Comparison of ENCODE assay signal across 24 cellular contexts in the genomic region with DNA sequence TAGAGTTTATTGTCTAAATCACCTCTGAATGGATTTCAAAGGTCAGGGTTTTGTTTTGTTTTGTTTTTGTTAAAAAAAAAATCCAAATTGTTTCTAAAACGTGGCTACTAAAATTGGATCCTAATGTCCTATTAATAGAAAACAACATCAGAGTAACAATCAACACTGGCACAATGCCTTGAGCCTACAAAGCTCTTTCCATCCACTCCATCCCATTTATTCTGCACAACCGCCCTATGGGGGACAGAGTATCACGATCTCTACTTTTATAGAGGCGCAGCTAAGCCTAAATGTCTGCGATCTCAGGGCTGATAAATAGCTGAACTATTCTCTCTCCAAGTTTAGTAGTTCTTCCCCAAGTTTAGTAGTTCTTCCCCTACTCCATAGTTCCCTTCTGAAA.
DNase-seq lines count a peak whose midpoint lies in the region; ATAC-seq, FAIRE-seq and TF ChIP-seq lines count a peak whose summit lies in the region.
"Had no signal": no experiment of that assay in that cellular context is flagged by ENCODE, and none has a peak within 500 bp of the region (broad histone marks: within the 10 kb centered on the region; RNA-seq: fewer than 3 reads in every experiment).

No MANE protein-coding gene starts in this region.

- H4K8ac ChIP-seq in H9 (replicated peaks; ENCODE audit: insufficient read length, low read depth, low read length), result no peak overlapping the region

- H3K27me3 Mint-ChIP-seq in H9 (ENCODE audit: low read depth) (no peaks in the 10 kb centered on the region), natural killer cell (ENCODE audit: low read depth in 2 of 2) (no peaks in the 10 kb centered on the region)
- H3K27me3 Mint-ChIP-seq: CD8-positive, alpha-beta memory T cell had no signal

- H3K4me2 ChIP-seq in H9 (ENCODE audit: insufficient read depth, insufficient read length, low read length), result no peak overlapping the region

- H4K20me1 ChIP-seq in H9 (ENCODE audit: control insufficient read depth, insufficient read depth, insufficient read length), result no peaks in the 10 kb centered on the region

- no peak overlapping the region for H4K91ac ChIP-seq in H9 (ENCODE audit: insufficient read length, low read depth, low read length)

- FAIRE-seq in endometrium (lab: Jason Lieb, UNC), result peak; percentile 31
- FAIRE-seq in HTR-8/SVneo (lab: Jason Lieb, UNC), result no peak
- FAIRE-seq: A204.1, GM12892, HepG2 had no signal

- TF ChIP-seq CTCF in H9 (conservative IDR thresholded peaks at IDR 0.05) (no peak), thyroid gland (IDR thresholded peaks at IDR 0.05) (no peak), natural killer cell (IDR thresholded peaks at IDR 0.05) (no peak)

- H3K4me3 Mint-ChIP-seq in H9, result no peak overlapping the region
- no peak overlapping the region for H3K4me3 Mint-ChIP-seq in natural killer cell
- H3K4me3 Mint-ChIP-seq: CD8-positive, alpha-beta memory T cell had no signal

- no peaks in the 10 kb centered on the region for H3K9me3 ChIP-seq in H9 (ENCODE audit: control insufficient read depth, low read depth, low read length)
- H3K9me3 ChIP-seq in thyroid gland, result no peaks in the 10 kb centered on the region

- no peak overlapping the region for H3T11ph ChIP-seq in H9 (ENCODE audit: low read length)

- H3K23ac ChIP-seq in H9 (ENCODE audit: insufficient read length, low read depth, low read length), result no peak overlapping the region

- peaks cover 4% of the 10 kb centered on the region for H3K79me1 ChIP-seq in H9 (ENCODE audit: insufficient read depth, low read depth, low read length, poor library complexity, severe bottlenecking)

- 0 out of 2 replicates have a peak, but pooled peaks cover 3% of the 10 kb centered on the region for H3K4me1 ChIP-seq in H9 (ENCODE audit: insufficient read depth, low read length)
- peaks cover 37 to 62% of the 10 kb centered on the region in 2 donors for H3K4me1 ChIP-seq in thyroid gland
- H3K4me1 ChIP-seq: SJSA1 had no signal

- no peak for ATAC-seq in natural killer cell
- ATAC-seq: HepG2 had no signal

- H3K4me1 Mint-ChIP-seq in H9 (peaks cover 19 to 20% of the 10 kb centered on the region in 2 experiments), natural killer cell (no peaks in the 10 kb centered on the region)

- H2AK5ac ChIP-seq in H9 (ENCODE audit: insufficient read length, low read length), result no peak overlapping the region

- H2BK15ac ChIP-seq in H9 (ENCODE audit: low read depth, low read length), result no peak overlapping the region

- H3K56ac ChIP-seq in H9 (ENCODE audit: insufficient read length, low read depth, low read length), result no peak overlapping the region

- H3K23me2 ChIP-seq in H9 (ENCODE audit: insufficient read length, low read depth, low read length, poor library complexity, severe bottlenecking), result no peaks in the 10 kb centered on the region

- no peak overlapping the region for H3K4me3 ChIP-seq in thyroid gland (replicated peaks in 1 of 3)
- H3K4me3 ChIP-seq: SJSA1 had no signal

- no peak overlapping the region for H2BK20ac ChIP-seq in H9 (ENCODE audit: low read depth, low read length, poor library complexity, severe bottlenecking)

- H2AFZ ChIP-seq in H9 (ENCODE audit: low read length), result no peak overlapping the region

- no peak overlapping the region for H3K18ac ChIP-seq in H9 (ENCODE audit: insufficient read length, low read depth, low read length)

- no peaks in the 10 kb centered on the region for H3K9me3 Mint-ChIP-seq in H9
- H3K9me3 Mint-ChIP-seq in natural killer cell, result no peaks in the 10 kb centered on the region
- H3K9me3 Mint-ChIP-seq: CD8-positive, alpha-beta memory T cell had no signal

- H3K27me3 ChIP-seq in H9 (ENCODE audit: insufficient read depth, low read length), result no peaks in the 10 kb centered on the region
- H3K27me3 ChIP-seq in thyroid gland, result no peaks in the 10 kb centered on the region
- H3K27me3 ChIP-seq: SJSA1 had no signal

- DNase-seq in H9 (no peak), pons (ENCODE audit: low spot score) (peak; percentile 74), thyroid gland (no peak), CD1c-positive myeloid dendritic cell (ENCODE audit: extremely low spot score) (no peak), natural killer cell (no peak), NK-92 (lab: John Stamatoyannopoulos, UW; ENCODE audit: unreplicated experiment) (no peak), HTR-8/SVneo (ENCODE audit: insufficient read length, low spot score) (no peak)
- DNase-seq: CD8-positive, alpha-beta memory T cell; DMS153; DND-41; H7; Kasumi-1; MV-4-11; NCI-H1105 treated with DMSO at 0.1 percent for 48 hours; NCI-H2029; NCI-H526 treated with DMSO at 0.1 percent for 48 hours; Right ventricle myocardium superior; RPMI8226 had no signal

- WGBS in H9 (ENCODE audit: extremely low coverage, insufficient read length, low lambda C conversion rate), result no CpG with 5 or more reads among the region's 5 CpGs
- WGBS in thyroid gland, 2 donors, result 65 to 69% methylated on average over 5 of the region's 5 CpGs

- no peak overlapping the region for H2BK5ac ChIP-seq in H9 (ENCODE audit: insufficient read length, low read length)

- H3K4ac ChIP-seq in H9 (ENCODE audit: low read depth, low read length), result no peak overlapping the region

- intact Hi-C loops in thyroid gland (cut with DNase I) (no loop called here), natural killer cell (cut with micrococcal nuclease) (no loop called here)

- H3K27ac Mint-ChIP-seq in H9, result peak overlapping the region in 2 of 3 experiments; percentile 16 to 84; a peak in 2 of 7 replicates
- no peak overlapping the region for H3K27ac Mint-ChIP-seq in natural killer cell
- H3K27ac Mint-ChIP-seq: CD8-positive, alpha-beta memory T cell had no signal

- no peak overlapping the region for H2BK12ac ChIP-seq in H9 (ENCODE audit: insufficient read length, low read depth, low read length)

- H3K36me3 ChIP-seq in thyroid gland, result no peaks in the 10 kb centered on the region
- H3K36me3 ChIP-seq: SJSA1 had no signal

- H4K5ac ChIP-seq in H9 (ENCODE audit: insufficient read length, low read depth, low read length), result no peak overlapping the region

- peaks cover 45 to 95% (median 92%) of the 10 kb centered on the region in 3 experiments; a peak in 6 of 7 replicates for H3K36me3 Mint-ChIP-seq in H9 (ENCODE audit: insufficient read depth in 1 of 3, low read depth in 3 of 3)
- no peaks in the 10 kb centered on the region for H3K36me3 Mint-ChIP-seq in natural killer cell
- H3K36me3 Mint-ChIP-seq: CD8-positive, alpha-beta memory T cell had no signal

- peaks cover 9% of the 10 kb centered on the region; the same call in 1 of the 2 replicates for H3K79me2 ChIP-seq in H9 (ENCODE audit: insufficient read depth, low read length)

- H2BK120ac ChIP-seq in H9 (ENCODE audit: low read depth, low read length, poor library complexity, severe bottlenecking), result no peak overlapping the region

- no peak for TF ChIP-seq POLR2A in thyroid gland (IDR thresholded peaks at IDR 0.05)

- no peak overlapping the region for H3K9ac ChIP-seq in H9 (ENCODE audit: extremely low read depth, insufficient read length, low read length)

- no peak overlapping the region for H3K27ac ChIP-seq in H9 (ENCODE audit: insufficient read length, low read depth, low read length)
- H3K27ac ChIP-seq in thyroid gland, result peak overlapping the region; percentile 72 to 99 (median 78)
- H3K27ac ChIP-seq: C4-2B, SJSA1 had no signal

- H3K14ac ChIP-seq in H9 (ENCODE audit: insufficient read depth, low read length), result no peak overlapping the region

Comparison
In these comparisons a context has a peak if more than half of its experiments do, and no peak if none do; other contexts are left out.
1. H3K27ac Mint-ChIP-seq: peak in H9 (2 of 3); none in natural killer cell (0 of 2).